20 cellular contexts compared by ENCODE assay signal in the genomic region with DNA sequence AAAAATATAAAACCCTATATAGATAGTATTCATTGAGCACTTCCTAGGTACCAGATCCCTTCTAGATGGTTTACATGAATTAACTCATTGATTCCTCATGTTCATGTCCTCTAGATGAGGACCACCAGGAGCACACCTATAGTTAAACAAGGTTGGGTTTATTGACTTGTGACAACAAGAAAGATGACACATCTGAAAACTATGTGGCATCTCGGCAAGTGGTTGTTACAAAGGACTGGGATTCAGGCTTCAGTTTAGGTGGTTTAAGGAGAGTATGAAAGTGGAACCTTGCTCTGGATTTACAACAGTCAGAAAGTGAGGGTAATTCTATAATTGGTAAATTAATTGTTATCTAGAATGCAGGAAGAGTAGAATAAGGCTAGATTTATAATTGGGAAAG.
"Had no signal": no experiment of that assay in that cellular context is flagged by ENCODE, and none has a peak within 500 bp of the region (broad histone marks: within the 10 kb centered on the region; RNA-seq: fewer than 3 reads in every experiment).

No MANE protein-coding gene starts in this region.

- H3K27ac ChIP-seq: brain microvascular endothelial cell, colonic mucosa, gastrocnemius medialis, prostate gland, testis, upper lobe of right lung had no signal

- DNase-seq: activated CD4-positive, alpha-beta memory T cell treated with anti-CD3 and anti-CD28 coated beads, Interleukin-2, amount 10 ng/mL, durations not matched to agents 7 days and 5 days; activated CD4-positive, alpha-beta T cell treated with anti-CD3 and anti-CD28 coated beads for 36 hours; activated CD8-positive, alpha-beta memory T cell treated with anti-CD3 and anti-CD28 coated beads, Interleukin-2, amount 10 ng/mL, durations not matched to agents 7 days and 5 days; activated naive CD4-positive, alpha-beta T cell; brain microvascular endothelial cell; colonic mucosa; gastrocnemius medialis; immature natural killer cell; naive thymus-derived CD8-positive, alpha-beta T cell; stimulated activated CD4-positive, alpha-beta T cell treated with anti-CD3 and anti-CD28 coated beads, Interleukin-4, amount 100 ng/mL, for 24 hours; testis; upper lobe of right lung had no signal

- H3K4me3 Mint-ChIP-seq: activated CD4-positive, alpha-beta memory T cell treated with anti-CD3 and anti-CD28 coated beads, Interleukin-2, amount 10 ng/mL, durations not matched to agents 7 days and 5 days; activated CD4-positive, alpha-beta T cell treated with anti-CD3 and anti-CD28 coated beads for 36 hours; activated CD8-positive, alpha-beta memory T cell treated with anti-CD3 and anti-CD28 coated beads, Interleukin-2, amount 10 ng/mL, durations not matched to agents 7 days and 5 days; activated T-helper 17 cell treated with anti-CD3 and anti-CD28 coated beads, Interleukin-2, amount 50 U/mL, for 72 hours; central memory CD8-positive, alpha-beta T cell; immature natural killer cell; naive thymus-derived CD8-positive, alpha-beta T cell; stimulated activated effector memory CD8-positive, alpha-beta T cell treated with anti-CD3 and anti-CD28 coated beads, Interleukin-12 subunit alpha, Interleukin-12 subunit beta, amount 100 ng/mL, for 72 hours; T-helper 2 cell treated with Interferon-gamma antibody and Interleukin-4, amounts not matched to agents 5 μg/mL and 100 μg/mL, for 36 hours; WTC11 had no signal

- ATAC-seq: activated CD4-positive, alpha-beta T cell treated with anti-CD3 and anti-CD28 coated beads for 36 hours; activated CD8-positive, alpha-beta memory T cell treated with anti-CD3 and anti-CD28 coated beads, Interleukin-2, amount 10 ng/mL, durations not matched to agents 7 days and 5 days; activated T-helper 17 cell treated with anti-CD3 and anti-CD28 coated beads, Interleukin-2, amount 50 U/mL, for 72 hours; gastrocnemius medialis; naive thymus-derived CD8-positive, alpha-beta T cell; sciatic nerve; stimulated activated effector memory CD8-positive, alpha-beta T cell treated with anti-CD3 and anti-CD28 coated beads, Interleukin-12 subunit alpha, Interleukin-12 subunit beta, amount 100 ng/mL, for 72 hours; upper lobe of right lung; WTC11 had no signal

- H3K4me1 Mint-ChIP-seq: activated CD4-positive, alpha-beta memory T cell treated with anti-CD3 and anti-CD28 coated beads, Interleukin-2, amount 10 ng/mL, durations not matched to agents 7 days and 5 days; activated CD4-positive, alpha-beta T cell treated with anti-CD3 and anti-CD28 coated beads for 36 hours; activated CD8-positive, alpha-beta memory T cell treated with anti-CD3 and anti-CD28 coated beads, Interleukin-2, amount 10 ng/mL, durations not matched to agents 7 days and 5 days; activated T-helper 17 cell treated with anti-CD3 and anti-CD28 coated beads, Interleukin-2, amount 50 U/mL, for 72 hours; central memory CD8-positive, alpha-beta T cell; immature natural killer cell; naive thymus-derived CD8-positive, alpha-beta T cell; stimulated activated effector memory CD8-positive, alpha-beta T cell treated with anti-CD3 and anti-CD28 coated beads, Interleukin-12 subunit alpha, Interleukin-12 subunit beta, amount 100 ng/mL, for 72 hours; WTC11 had no signal

- H3K4me1 ChIP-seq: colonic mucosa, gastrocnemius medialis, prostate gland, testis, upper lobe of right lung had no signal

- H3K27me3 ChIP-seq: brain microvascular endothelial cell, colonic mucosa, gastrocnemius medialis, heart left ventricle, testis, upper lobe of right lung had no signal

- H3K27ac Mint-ChIP-seq: activated CD4-positive, alpha-beta memory T cell treated with anti-CD3 and anti-CD28 coated beads, Interleukin-2, amount 10 ng/mL, durations not matched to agents 7 days and 5 days; activated CD4-positive, alpha-beta T cell treated with anti-CD3 and anti-CD28 coated beads for 36 hours; activated CD8-positive, alpha-beta memory T cell treated with anti-CD3 and anti-CD28 coated beads, Interleukin-2, amount 10 ng/mL, durations not matched to agents 7 days and 5 days; activated T-helper 17 cell treated with anti-CD3 and anti-CD28 coated beads, Interleukin-2, amount 50 U/mL, for 72 hours; immature natural killer cell; stimulated activated effector memory CD8-positive, alpha-beta T cell treated with anti-CD3 and anti-CD28 coated beads, Interleukin-12 subunit alpha, Interleukin-12 subunit beta, amount 100 ng/mL, for 72 hours; T-helper 2 cell treated with Interferon-gamma antibody and Interleukin-4, amounts not matched to agents 5 μg/mL and 100 μg/mL, for 36 hours; WTC11 had no signal

- H3K36me3 Mint-ChIP-seq: activated CD8-positive, alpha-beta memory T cell treated with anti-CD3 and anti-CD28 coated beads, Interleukin-2, amount 10 ng/mL, durations not matched to agents 7 days and 5 days; stimulated activated effector memory CD8-positive, alpha-beta T cell treated with anti-CD3 and anti-CD28 coated beads, Interleukin-12 subunit alpha, Interleukin-12 subunit beta, amount 100 ng/mL, for 72 hours; WTC11 had no signal

- H3K9me3 Mint-ChIP-seq: T-helper 2 cell treated with Interferon-gamma antibody and Interleukin-4, amounts not matched to agents 5 μg/mL and 100 μg/mL, for 36 hours had no signal
